11 cellular contexts compared by ENCODE assay signal in genomic region chr12:124240493-124240892, GRCh38. TPM values are rescaled to one million over a fixed set of nuclear protein-coding genes. Genes with fewer than 3 reads are reported as not detected.
DNase-seq lines count a peak whose midpoint lies in the region; ATAC-seq, FAIRE-seq and TF ChIP-seq lines count a peak whose summit lies in the region.
"Had no signal": no experiment of that assay in that cellular context is flagged by ENCODE, and none has a peak within 500 bp of the region (broad histone marks: within the 10 kb centered on the region; RNA-seq: fewer than 3 reads in every experiment).

No MANE protein-coding gene starts in this region.

- DNase-seq in HepG2 (ENCODE audit: low spot score) (no peak), right lobe of liver (no peak), NCI-H1930 (lab: John Stamatoyannopoulos, UW) (peak; percentile 10 to 17), mammary epithelial cell (peak; percentile 15), stomach (no peak), mucosa of gallbladder (ENCODE audit: low spot score) (no peak), right cardiac atrium (no peak)
- DNase-seq: CD4-positive, alpha-beta memory T cell; T1000 had no signal

- H4K20me1 ChIP-seq in HepG2 (ENCODE audit: insufficient read depth, low read length): no peaks in the 10 kb centered on the region
- H4K20me1 ChIP-seq in mammary epithelial cell (ENCODE audit: insufficient read depth, low read length): no peaks in the 10 kb centered on the region

- CTCF ChIA-PET in HepG2 (lab: Yijun Ruan, JAX; ENCODE audit: low intra/inter-chr PET ratio, low total read pairs): no interaction called here
- CTCF ChIA-PET in mammary epithelial cell (lab: Charles Lee; ENCODE audit: low non-redundant PET): interaction anchor here (0.6 kb wide), 1 partner anchor 755 kb away, joined by 3 read pairs; no protein-coding TSS in a partner anchor

- BruUV-seq in HepG2 (replicated peaks; lab: Mats Ljungman, UMichigan): no TSS peak
- BruUV-seq in mammary epithelial cell (replicated peaks; lab: Mats Ljungman, UMichigan): no TSS peak

- TF ChIP-seq CTCF in HepG2 (CRISPR knock-in tag; IDR thresholded peaks at IDR 0.05) (no peak), right lobe of liver (IDR thresholded peaks at IDR 0.05) (no peak), mammary epithelial cell (conservative IDR thresholded peaks at IDR 0.05 in 1 of 2, IDR thresholded peaks at IDR 0.05 in 1 of 2; ENCODE audit: extremely low read depth in 1 of 2, insufficient read depth in 1 of 2, low read depth in 1 of 2, low read length in 2 of 2) (no peak), stomach (IDR thresholded peaks at IDR 0.05) (no peak)

- WGBS in HepG2 (ENCODE audit: low lambda C conversion rate): 71% methylated on average over 1 of the region's 1 CpG
- WGBS in right lobe of liver (ENCODE audit: insufficient coverage, low coverage, low lambda C conversion rate, missing lambda C conversion rate): 75% methylated on average over 1 of the region's 1 CpG
- 100% methylated on average over 1 of the region's 1 CpG for WGBS in mammary epithelial cell (ENCODE audit: low coverage, missing lambda C conversion rate)
- WGBS in stomach, 5 donors: 88 to 100% (median 93%) methylated on average over 1 of the region's 1 CpG
- 87% methylated on average over 1 of the region's 1 CpG for WGBS in right cardiac atrium

- no peak for TF ChIP-seq POLR2A in HepG2 (IDR thresholded peaks at IDR 0.05; ENCODE audit: insufficient read depth in 1 of 2, low read depth in 2 of 2, low read length in 2 of 2)
- TF ChIP-seq POLR2A in right lobe of liver (IDR thresholded peaks at IDR 0.05): no peak
- no peak for TF ChIP-seq POLR2A in stomach (IDR thresholded peaks at IDR 0.05)

- ATAC-seq in HepG2: peak; percentile 73
- ATAC-seq in right lobe of liver: no peak
- ATAC-seq in GM18873 (IDR thresholded peaks at IDR 0.05; ENCODE audit: low FRiP score, unreplicated experiment): no peak
- ATAC-seq in right cardiac atrium: no peak

- H3K4me1 ChIP-seq in HepG2 (ENCODE audit: insufficient read depth, low read length): peaks cover 38% of the 10 kb centered on the region
- H3K4me1 ChIP-seq in right lobe of liver: no peaks in the 10 kb centered on the region
- H3K4me1 ChIP-seq in mammary epithelial cell (ENCODE audit: insufficient read depth, low read length): peaks cover 16% of the 10 kb centered on the region
- H3K4me1 ChIP-seq in stomach: peaks cover 8 to 32% (median 19%) of the 10 kb centered on the region in 4 donors
- no peaks in the 10 kb centered on the region for H3K4me1 ChIP-seq in right cardiac atrium (ENCODE audit: control insufficient read depth, insufficient read depth, low read length)
- H3K4me1 ChIP-seq: esophagus muscularis mucosa had no signal

- H3K27me3 ChIP-seq in HepG2 (ENCODE audit: control insufficient read depth in 1 of 2, insufficient read depth in 2 of 2, low read length in 2 of 2) (0 out of 5 replicates have a peak, but pooled peaks cover 0 to 2% of the 10 kb centered on the region in 2 experiments), right lobe of liver (no peaks in the 10 kb centered on the region), mammary epithelial cell (ENCODE audit: insufficient read depth, low read length) (no peaks in the 10 kb centered on the region), stomach (no peaks in the 10 kb centered on the region), right cardiac atrium (ENCODE audit: control insufficient read depth, insufficient read depth) (no peaks in the 10 kb centered on the region)

- H3K4me2 ChIP-seq in HepG2 (ENCODE audit: low read depth, low read length): no peak overlapping the region
- no peak overlapping the region for H3K4me2 ChIP-seq in mammary epithelial cell (ENCODE audit: insufficient read depth, low read depth, low read length)

- no peaks in the 10 kb centered on the region for H3K36me3 ChIP-seq in HepG2 (replicated peaks in 1 of 2; ENCODE audit: control insufficient read depth in 1 of 2, insufficient read depth in 2 of 2, low read length in 2 of 2)
- no peaks in the 10 kb centered on the region for H3K36me3 ChIP-seq in right lobe of liver
- H3K36me3 ChIP-seq in mammary epithelial cell (ENCODE audit: insufficient read depth, low read length): no peaks in the 10 kb centered on the region
- H3K36me3 ChIP-seq in stomach: no peaks in the 10 kb centered on the region
- H3K36me3 ChIP-seq: esophagus muscularis mucosa had no signal

- no peak for TF ChIP-seq RAD21 in HepG2 (CRISPR knock-in tag; IDR thresholded peaks at IDR 0.05)

- H3K9ac ChIP-seq in HepG2 (ENCODE audit: insufficient read depth, low read depth, low read length) (no peak overlapping the region), mammary epithelial cell (ENCODE audit: insufficient read depth, low read length) (no peak overlapping the region)

- dilution Hi-C loops in mammary epithelial cell (cut with HindIII; ENCODE audit: low sequenced_read_pairs): no loop called here

- H3K79me2 ChIP-seq in HepG2 (ENCODE audit: insufficient read depth, low read length): no peaks in the 10 kb centered on the region
- H3K79me2 ChIP-seq in mammary epithelial cell (ENCODE audit: insufficient read depth, low read length): no peaks in the 10 kb centered on the region

- intact Hi-C loops in HepG2 (cut with micrococcal nuclease; ENCODE audit: unreplicated experiment): no loop called here
- intact Hi-C loops in right lobe of liver (cut with DNase I): no loop called here
- intact Hi-C loops in mammary epithelial cell (cut with micrococcal nuclease): no loop called here
- intact Hi-C loops in stomach (cut with DNase I; ENCODE audit: low total_unique reads): no loop called here
- intact Hi-C loops in right cardiac atrium (cut with DNase I): no loop called here

- TF ChIP-seq EP300 in HepG2 (IDR thresholded peaks at IDR 0.05; ENCODE audit: low read depth in 2 of 2, low read length in 2 of 2) (no peak), HepG2 (CRISPR knock-in tag; IDR thresholded peaks at IDR 0.05; ENCODE audit: borderline replicate concordance) (no peak), stomach (IDR thresholded peaks at IDR 0.05) (no peak)

- POLR2A ChIA-PET in HepG2 (lab: Yijun Ruan, JAX): no interaction called here

- H3K9me3 ChIP-seq in HepG2 (ENCODE audit: low read length) (no peaks in the 10 kb centered on the region), right lobe of liver (no peaks in the 10 kb centered on the region), mammary epithelial cell (replicated peaks; ENCODE audit: insufficient read depth, low read length) (no peaks in the 10 kb centered on the region), stomach (no peaks in the 10 kb centered on the region), right cardiac atrium (ENCODE audit: control insufficient read depth, low read length) (peaks cover 2% of the 10 kb centered on the region)
- H3K9me3 ChIP-seq: esophagus muscularis mucosa had no signal

- H2AFZ ChIP-seq in HepG2 (ENCODE audit: low read length): no peak overlapping the region
- peak overlapping the region; percentile 41 for H2AFZ ChIP-seq in mammary epithelial cell (ENCODE audit: low read depth, low read length)

- FAIRE-seq in HepG2 (lab: Jason Lieb, UNC): no peak

- H3K4me3 ChIP-seq in HepG2 (replicated peaks in 1 of 3; ENCODE audit: insufficient read depth in 1 of 3, low read depth in 2 of 3, low read length in 3 of 3) (no peak overlapping the region), right lobe of liver (no peak overlapping the region), mammary epithelial cell (replicated peaks in 1 of 3; ENCODE audit: insufficient read depth in 1 of 3, low read depth in 2 of 3, low read length in 3 of 3) (no peak overlapping the region), stomach (no peak overlapping the region), right cardiac atrium (ENCODE audit: low read length) (no peak overlapping the region)
- H3K4me3 ChIP-seq: esophagus muscularis mucosa had no signal

- in situ Hi-C loops in HepG2 (cut with HindIII; ENCODE audit: extremely low pct_ligation_motif_present, low pct_unique_long_range_greater_than_20kb): no loop called here
- in situ Hi-C loops in mammary epithelial cell (cut with MboI; ENCODE audit: low sequenced_read_pairs in 2 of 2): no loop called here

- H3K27ac ChIP-seq in HepG2 (ENCODE audit: extremely low read length, insufficient read depth, low read length) (no peak overlapping the region), right lobe of liver (no peak overlapping the region), mammary epithelial cell (ENCODE audit: insufficient read depth, low read depth, low read length) (no peak overlapping the region), stomach (peak overlapping the region; percentile 63 to 89 (median 86)), right cardiac atrium (ENCODE audit: low read length) (no peak overlapping the region)
- H3K27ac ChIP-seq: esophagus muscularis mucosa had no signal

RNA-seq across cellular contexts. Expression of gene RFLNA, which starts 54.4 kb away (rescaled TPM):
- not detected in 2 replicates for total RNA-seq in HepG2 (2016; rRNA removed; fragmentation: Illumina TruSeq; extraction: Trizol)
- total RNA-seq in HepG2 (2016; cell fraction: cytosol; rRNA removed; fragmentation: Illumina TruSeq; extraction: Trizol; ENCODE audit: low read depth): not detected in 2 replicates
- not detected in 2 replicates for total RNA-seq in HepG2 (2016; cell fraction: insoluble cytoplasmic fraction; rRNA removed; fragmentation: Illumina TruSeq; extraction: Trizol)
- total RNA-seq in HepG2 (2016; cell fraction: membrane; rRNA removed; fragmentation: Illumina TruSeq; extraction: Trizol): not detected in 2 replicates
- total RNA-seq in HepG2 (2016; cell fraction: nucleus; rRNA removed; fragmentation: Illumina TruSeq; extraction: Trizol): not detected in 2 replicates
- polyA plus RNA-seq in HepG2 (2011; rRNA removed): not detected in 2 replicates
- polyA plus RNA-seq in HepG2 (2011; cell fraction: cytosol; rRNA removed): not detected in 2 replicates
- not detected in 2 replicates for polyA plus RNA-seq in HepG2 (2011; cell fraction: nucleus; rRNA removed)
- not detected in 2 replicates for polyA plus RNA-seq in HepG2 (2012)
- polyA plus RNA-seq in HepG2 (2016; cell fraction: cytosol; fragmentation: Illumina TruSeq; extraction: Trizol; ENCODE audit: low read depth): not detected in 2 replicates
- polyA plus RNA-seq in HepG2 (2016; cell fraction: insoluble cytoplasmic fraction; fragmentation: Illumina TruSeq; extraction: Trizol; ENCODE audit: low read depth): not detected in 2 replicates
- polyA plus RNA-seq in HepG2 (2016; cell fraction: membrane; fragmentation: Illumina TruSeq; extraction: Trizol; ENCODE audit: low read depth): not detected in 2 replicates
- not detected in 2 replicates for polyA plus RNA-seq in HepG2 (2016; cell fraction: nucleus; fragmentation: Illumina TruSeq; extraction: Trizol; ENCODE audit: insufficient read depth, low read depth)
- not detected in 2 replicates for polyA minus RNA-seq in HepG2 (2011; rRNA and poly(A)+ RNA removed; ENCODE audit: low replicate concordance)
- not detected in 2 replicates for polyA minus RNA-seq in HepG2 (2011; cell fraction: cytosol; rRNA and poly(A)+ RNA removed)
- not detected in 2 replicates for polyA minus RNA-seq in HepG2 (2011; cell fraction: nucleus; rRNA and poly(A)+ RNA removed)
- total RNA-seq in right lobe of liver: under 1 TPM in 2 of 6 experiments, not detected in 4; 0.12 to 0.31 TPM
- 1 to 10 TPM in 1 of 2 donors, not detected in 1; 4.5 TPM for total RNA-seq in mammary epithelial cell
- polyA plus RNA-seq in mammary epithelial cell: 0.20 TPM
- not detected for polyA minus RNA-seq in mammary epithelial cell
- total RNA-seq in stomach: 100 to 1,000 TPM in 2 of 5 donors, 10 to 100 TPM in 3; 19.2 to 294 (median 78.6) TPM
- 100 to 1,000 TPM in 1 of 3 donors, 10 to 100 TPM in 2; 18.2 to 251 (median 73.1) TPM for polyA plus RNA-seq in stomach
- total RNA-seq in mucosa of gallbladder: 0.49 TPM
- total RNA-seq in right cardiac atrium: under 1 TPM; 0.22 to 0.82 (median 0.50) TPM
- 0.61 TPM for polyA plus RNA-seq in right cardiac atrium
- total RNA-seq: CD4-positive, alpha-beta memory T cell had no signal
- polyA plus RNA-seq: CD4-positive, alpha-beta memory T cell had no signal

Comparison
In these comparisons a context has a peak if more than half of its experiments do, and no peak if none do; other contexts are left out.
1. DNase-seq: peak in NCI-H1930 (2 of 2) and mammary epithelial cell (single experiment); none in HepG2 (single experiment), right lobe of liver (0 of 3), stomach (single experiment), mucosa of gallbladder (single experiment) and right cardiac atrium (0 of 3).
2. H3K27ac ChIP-seq: peak in stomach (5 of 5); none in HepG2 (single experiment), right lobe of liver (0 of 3), mammary epithelial cell (single experiment) and right cardiac atrium (single experiment).